ENCODE assay signal across 8 cellular contexts in the genomic region with DNA sequence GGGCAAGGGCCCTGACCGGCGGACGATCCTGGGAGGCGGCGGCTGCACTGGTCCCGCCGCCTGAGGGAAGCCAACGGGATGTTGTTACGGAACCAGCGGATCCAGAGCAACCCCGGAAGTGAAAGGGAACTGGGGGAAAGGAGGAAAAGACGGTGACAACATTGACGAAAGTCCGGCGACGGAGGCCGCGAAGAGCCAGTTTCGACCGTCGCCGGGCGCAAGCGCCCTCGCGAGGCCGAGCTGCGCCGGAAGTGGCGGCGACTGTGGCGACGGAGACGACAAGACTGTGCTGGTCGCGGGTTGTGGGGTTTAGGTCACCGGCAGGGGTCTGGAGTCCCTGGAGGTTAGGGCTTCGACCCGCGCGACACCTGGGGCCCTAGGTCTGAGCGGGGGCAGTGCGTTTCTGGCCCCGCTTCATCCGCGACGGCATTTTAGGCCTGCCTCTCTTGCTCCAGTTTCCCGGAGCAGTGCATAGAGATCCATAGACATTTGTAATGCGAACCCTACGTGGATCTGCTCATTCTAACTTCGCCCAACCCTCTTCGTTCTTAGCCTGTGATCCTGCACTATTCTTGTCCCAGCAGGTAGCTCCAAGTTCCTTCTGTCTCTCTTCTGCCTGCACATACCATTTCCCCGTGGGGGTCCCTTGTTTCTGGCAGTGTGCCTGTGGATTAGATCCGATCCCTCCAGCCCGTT. TPM values are rescaled to one million over a fixed set of nuclear protein-coding genes. Genes with fewer than 3 reads are reported as not detected.
DNase-seq lines count a peak whose midpoint lies in the region; ATAC-seq and TF ChIP-seq lines count a peak whose summit lies in the region.

TSS of gene BOD1L1 (minus strand) at position 120 of the 696 bp plus-strand sequence. CDS start 138 bp downstream, outside the sequence.

- DNase-seq in DMS79 treated with DMSO at 0.1 percent for 48 hours (lab: John Stamatoyannopoulos, UW) (peak; percentile 40), KBM-7 (peak; percentile 92), Peyer's patch (peak; percentile 84 to 95 (median 93)), fibroblast of lung (ENCODE audit: low read depth in 2 of 2) (peak; percentile 91 to 95)
- DNase-seq in activated T-cell treated with anti-CD3 and anti-CD28 coated beads, Interleukin-2, amount 50 U/mL, for 72 hours: peak; percentile 86 to 90
- DNase-seq in naive thymus-derived CD4-positive, alpha-beta T cell: peak; percentile 63 to 86 (median 75)
- DNase-seq in stimulated activated naive B cell treated with anti-CD40 and anti-IgM and Interleukin-4, amounts not matched to agents 10 μg/mL and 1 μg/mL and 100 μg/mL, for 72 hours: peak; percentile 86

- no peaks in the 10 kb centered on the region for H4K20me1 ChIP-seq in fibroblast of lung (ENCODE audit: control insufficient read depth, extremely low read depth, insufficient read depth, low read length)

- POLR2A ChIA-PET in naive thymus-derived CD4-positive, alpha-beta T cell (lab: Charles Lee): interaction anchor here (1.0 to 1.9 kb wide), 6 partner anchors 13 to 1375 kb away, joined by 3 to 6 read pairs (median 5); partner anchors contain the start of gene RAB28

- H3K4me3 Mint-ChIP-seq in activated T-cell treated with anti-CD3 and anti-CD28 coated beads, Interleukin-2, amount 50 U/mL, for 72 hours: peak within 1 kb of the TSS; percentile 93 to 96
- H3K4me3 Mint-ChIP-seq in naive thymus-derived CD4-positive, alpha-beta T cell: peak within 1 kb of the TSS; percentile 83 to 100 (median 97)
- peak within 1 kb of the TSS; percentile 95 to 96 for H3K4me3 Mint-ChIP-seq in stimulated activated naive B cell treated with anti-CD40 and anti-IgM and Interleukin-4, amounts not matched to agents 10 μg/mL and 1 μg/mL and 100 μg/mL, for 72 hours

- H3K4me1 ChIP-seq in Peyer's patch: peaks cover 0 to 27% (median 2%) of the 10 kb centered on the region in 4 donors
- H3K4me1 ChIP-seq in fibroblast of lung (ENCODE audit: control insufficient read depth, extremely low read depth, insufficient read depth, low read length): peaks cover 2% of the 10 kb centered on the region
- H3K4me1 ChIP-seq in naive thymus-derived CD4-positive, alpha-beta T cell (ENCODE audit: control insufficient read depth in 2 of 2, insufficient read depth in 2 of 2, low read length in 2 of 2): peaks cover 17 to 24% of the 10 kb centered on the region in 2 donors

- in situ Hi-C loops in KBM-7 (cut with MboI; ENCODE audit: low pct_unique_long_range_greater_than_20kb, low sequenced_read_pairs): no loop called here

- peak; percentile 93 for ATAC-seq in GM21717 (IDR thresholded peaks at IDR 0.05; ENCODE audit: unreplicated experiment)
- ATAC-seq in activated T-cell treated with anti-CD3 and anti-CD28 coated beads, Interleukin-2, amount 50 U/mL, for 72 hours (replicated peaks in 1 of 2): peak; percentile 89 to 90
- peak; percentile 88 for ATAC-seq in naive thymus-derived CD4-positive, alpha-beta T cell
- peak; percentile 88 to 89 for ATAC-seq in stimulated activated naive B cell treated with anti-CD40 and anti-IgM and Interleukin-4, amounts not matched to agents 10 μg/mL and 1 μg/mL and 100 μg/mL, for 72 hours (replicated peaks)

- no peaks in the 10 kb centered on the region for H3K27me3 ChIP-seq in Peyer's patch
- H3K27me3 ChIP-seq in fibroblast of lung (ENCODE audit: control insufficient read depth, insufficient read depth, low read length): no peaks in the 10 kb centered on the region
- no peaks in the 10 kb centered on the region for H3K27me3 ChIP-seq in naive thymus-derived CD4-positive, alpha-beta T cell (ENCODE audit: control insufficient read depth in 2 of 2, insufficient read depth in 2 of 2, low read length in 2 of 2)

- H3K27ac Mint-ChIP-seq in activated T-cell treated with anti-CD3 and anti-CD28 coated beads, Interleukin-2, amount 50 U/mL, for 72 hours: peak within 1 kb of the TSS; percentile 96
- peak within 1 kb of the TSS; percentile 94 to 100 (median 98) for H3K27ac Mint-ChIP-seq in naive thymus-derived CD4-positive, alpha-beta T cell
- H3K27ac Mint-ChIP-seq in stimulated activated naive B cell treated with anti-CD40 and anti-IgM and Interleukin-4, amounts not matched to agents 10 μg/mL and 1 μg/mL and 100 μg/mL, for 72 hours: peak within 1 kb of the TSS; percentile 96

- no peaks in the 10 kb centered on the region for H3K9me3 Mint-ChIP-seq in activated T-cell treated with anti-CD3 and anti-CD28 coated beads, Interleukin-2, amount 50 U/mL, for 72 hours
- H3K9me3 Mint-ChIP-seq in naive thymus-derived CD4-positive, alpha-beta T cell: no peaks in the 10 kb centered on the region
- H3K9me3 Mint-ChIP-seq in stimulated activated naive B cell treated with anti-CD40 and anti-IgM and Interleukin-4, amounts not matched to agents 10 μg/mL and 1 μg/mL and 100 μg/mL, for 72 hours: no peaks in the 10 kb centered on the region

- no peaks in the 10 kb centered on the region for H3K27me3 Mint-ChIP-seq in activated T-cell treated with anti-CD3 and anti-CD28 coated beads, Interleukin-2, amount 50 U/mL, for 72 hours (ENCODE audit: low read depth)
- no peaks in the 10 kb centered on the region for H3K27me3 Mint-ChIP-seq in naive thymus-derived CD4-positive, alpha-beta T cell
- H3K27me3 Mint-ChIP-seq in stimulated activated naive B cell treated with anti-CD40 and anti-IgM and Interleukin-4, amounts not matched to agents 10 μg/mL and 1 μg/mL and 100 μg/mL, for 72 hours: no peaks in the 10 kb centered on the region

- H3K27ac ChIP-seq in Peyer's patch (peak within 1 kb of the TSS; percentile 89 to 96 (median 92)), fibroblast of lung (ENCODE audit: insufficient read depth, low read length) (peak within 1 kb of the TSS; percentile 91)
- H3K27ac ChIP-seq in naive thymus-derived CD4-positive, alpha-beta T cell (ENCODE audit: low read depth, low read length): peak within 1 kb of the TSS; percentile 87

- H3K9ac ChIP-seq in fibroblast of lung (ENCODE audit: insufficient read depth, low read length): peak within 1 kb of the TSS; percentile 94

- peaks cover 3 to 5% of the 10 kb centered on the region in 2 donors for H3K36me3 Mint-ChIP-seq in activated T-cell treated with anti-CD3 and anti-CD28 coated beads, Interleukin-2, amount 50 U/mL, for 72 hours (ENCODE audit: insufficient read depth in 2 of 2)
- peaks cover 0 to 7% (median 5%) of the 10 kb centered on the region in 5 donors for H3K36me3 Mint-ChIP-seq in naive thymus-derived CD4-positive, alpha-beta T cell
- peaks cover 6 to 20% of the 10 kb centered on the region in 2 donors for H3K36me3 Mint-ChIP-seq in stimulated activated naive B cell treated with anti-CD40 and anti-IgM and Interleukin-4, amounts not matched to agents 10 μg/mL and 1 μg/mL and 100 μg/mL, for 72 hours

- H3K4me3 ChIP-seq in Peyer's patch (peak within 1 kb of the TSS; percentile 71 to 96 (median 74)), fibroblast of lung (replicated peaks in 1 of 4; ENCODE audit: control extremely low read depth in 1 of 4, insufficient read depth in 1 of 4, low read depth in 3 of 4, low read length in 4 of 4) (peak within 1 kb of the TSS; percentile 83 to 100 (median 94))
- H3K4me3 ChIP-seq in naive thymus-derived CD4-positive, alpha-beta T cell (ENCODE audit: low read length): peak within 1 kb of the TSS; percentile 96

- H3K9me3 ChIP-seq in Peyer's patch: no peaks in the 10 kb centered on the region
- no peaks in the 10 kb centered on the region for H3K9me3 ChIP-seq in fibroblast of lung (ENCODE audit: control insufficient read depth, insufficient read depth, low read depth, low read length)
- H3K9me3 ChIP-seq in naive thymus-derived CD4-positive, alpha-beta T cell (ENCODE audit: control insufficient read depth in 2 of 3, low read length in 3 of 3): no peaks in the 10 kb centered on the region

- peak within 1 kb of the TSS; percentile 97 for H3K4me2 ChIP-seq in fibroblast of lung (ENCODE audit: extremely low read depth, insufficient read depth, low read length)

- H3K79me2 ChIP-seq in fibroblast of lung (ENCODE audit: control insufficient read depth, insufficient read depth, low read length): peaks cover 39% of the 10 kb centered on the region

- H3K4me1 Mint-ChIP-seq in activated T-cell treated with anti-CD3 and anti-CD28 coated beads, Interleukin-2, amount 50 U/mL, for 72 hours (ENCODE audit: low read depth): peaks cover 35% of the 10 kb centered on the region
- peaks cover 26 to 55% (median 51%) of the 10 kb centered on the region in 7 donors for H3K4me1 Mint-ChIP-seq in naive thymus-derived CD4-positive, alpha-beta T cell
- peaks cover 15 to 27% of the 10 kb centered on the region in 2 donors for H3K4me1 Mint-ChIP-seq in stimulated activated naive B cell treated with anti-CD40 and anti-IgM and Interleukin-4, amounts not matched to agents 10 μg/mL and 1 μg/mL and 100 μg/mL, for 72 hours

- TF ChIP-seq POLR2A in Peyer's patch (IDR thresholded peaks at IDR 0.05): peak; percentile 69 to 70

- CTCF ChIA-PET in naive thymus-derived CD4-positive, alpha-beta T cell (lab: Charles Lee): interaction anchor here (1.1 to 1.8 kb wide), 2 partner anchors 26 to 1830 kb away, joined by 3 to 7 read pairs; no protein-coding TSS in a partner anchor

- H2AFZ ChIP-seq in fibroblast of lung (ENCODE audit: low read length): peak within 1 kb of the TSS; percentile 93

- intact Hi-C loops in naive thymus-derived CD4-positive, alpha-beta T cell (cut with micrococcal nuclease): loop anchor here (1.0 to 10.0 kb wide), 4 partner anchors 27 to 1375 kb away; partner anchors contain the start of genes CPEB2 (in 2 of the 2) and RAB28 (in 2 of the 2)

- TF ChIP-seq CTCF in Peyer's patch (IDR thresholded peaks at IDR 0.05) (peak; percentile 18 to 59 (median 48)), fibroblast of lung (conservative IDR thresholded peaks at IDR 0.05 in 1 of 2, IDR thresholded peaks at IDR 0.05 in 1 of 2; ENCODE audit: low read depth in 1 of 2, low read length in 2 of 2) (peak; percentile 36 to 57)

- no peaks in the 10 kb centered on the region for H3K36me3 ChIP-seq in Peyer's patch
- no peaks in the 10 kb centered on the region for H3K36me3 ChIP-seq in fibroblast of lung (ENCODE audit: control insufficient read depth, insufficient read depth, low read length)
- H3K36me3 ChIP-seq in naive thymus-derived CD4-positive, alpha-beta T cell (ENCODE audit: control insufficient read depth in 2 of 3, insufficient read depth in 3 of 3, low read length in 3 of 3): peaks cover 0 to 6% (median 0%) of the 10 kb centered on the region in 3 experiments

RNA-seq across cellular contexts. Expression of gene BOD1L1, which starts in this region (rescaled TPM):
- total RNA-seq in Peyer's patch: 100 to 1,000 TPM in 1 of 4 donors, 10 to 100 TPM in 3; 41.0 to 113 (median 49.2) TPM
- 10 to 100 TPM; 42.8 to 45.1 TPM for total RNA-seq in activated T-cell treated with anti-CD3 and anti-CD28 coated beads, Interleukin-2, amount 50 U/mL, for 72 hours
- total RNA-seq in fibroblast of lung: 26.5 and 34.3 TPM in 2 replicates
- 18.2 and 20.1 TPM in 2 replicates for polyA plus RNA-seq in fibroblast of lung
- 14.0 and 18.3 TPM in 2 replicates for polyA plus RNA-seq in fibroblast of lung (2012)
- 6.3 and 9.6 TPM in 2 replicates for polyA minus RNA-seq in fibroblast of lung (ENCODE audit: low replicate concordance)
- total RNA-seq in naive thymus-derived CD4-positive, alpha-beta T cell: 10 to 100 TPM; 44.5 to 76.7 (median 54.2) TPM
- 1 to 10 TPM; 3.1 to 6.8 TPM for polyA plus RNA-seq in naive thymus-derived CD4-positive, alpha-beta T cell

Comparison
In these comparisons a context has a peak if more than half of its experiments do, and no peak if none do; other contexts are left out.
1. Peak in every context shown above with its lines: DNase-seq, ATAC-seq, H3K4me3 ChIP-seq and H3K27ac ChIP-seq.
2. DNase-seq: peak in every context shown above with its lines; median percentile 93 in Peyer's patch; 93 in fibroblast of lung; 92 in KBM-7; 88 in activated T-cell treated with anti-CD3 and anti-CD28 coated beads, Interleukin-2, amount 50 U/mL, for 72 hours; 86 in stimulated activated naive B cell treated with anti-CD40 and anti-IgM and Interleukin-4, amounts not matched to agents 10 μg/mL and 1 μg/mL and 100 μg/mL, for 72 hours; 75 in naive thymus-derived CD4-positive, alpha-beta T cell; 40 in DMS79 treated with DMSO at 0.1 percent for 48 hours.